1 cellular context compared by ENCODE assay signal in the genomic region with DNA sequence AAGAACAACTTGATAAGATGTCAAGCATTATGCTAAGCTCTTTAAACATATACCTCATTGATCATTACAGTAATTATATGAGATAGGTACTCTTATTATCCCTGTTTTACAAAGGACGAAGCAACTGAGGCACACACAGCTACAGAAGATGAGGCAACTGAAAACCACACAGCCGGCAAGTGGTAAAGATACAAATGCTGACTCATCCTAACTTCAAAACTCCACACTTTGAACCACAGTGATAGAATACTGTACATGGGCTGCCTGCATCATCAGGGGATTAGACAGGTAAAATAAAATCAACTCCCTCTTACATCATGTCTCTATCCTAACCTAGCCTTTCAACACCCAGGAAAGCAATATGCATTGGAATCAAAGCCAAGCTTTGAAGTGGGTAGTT.
TF ChIP-seq lines count a peak whose summit lies in the region.

No MANE protein-coding gene starts in this region.

TF ChIP-seq in HepG2, 621 proteins besides CTCF, POLR2A, EP300 and RAD21:
- TF ChIP-seq, protein P1, sequence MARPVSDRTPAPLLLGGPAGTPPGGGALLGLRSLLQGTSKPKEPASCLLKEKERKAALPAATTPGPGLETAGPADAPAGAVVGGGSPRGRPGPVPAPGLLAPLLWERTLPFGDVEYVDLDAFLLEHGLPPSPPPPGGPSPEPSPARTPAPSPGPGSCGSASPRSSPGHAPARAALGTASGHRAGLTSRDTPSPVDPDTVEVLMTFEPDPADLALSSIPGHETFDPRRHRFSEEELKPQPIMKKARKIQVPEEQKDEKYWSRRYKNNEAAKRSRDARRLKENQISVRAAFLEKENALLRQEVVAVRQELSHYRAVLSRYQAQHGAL (CRISPR knock-in tag; IDR thresholded peaks at IDR 0.05; ENCODE audit: not compliant biosample characterization), result no peak
- no peak for TF ChIP-seq ZNF510 (CRISPR knock-in tag; IDR thresholded peaks at IDR 0.05; ENCODE audit: low read depth)
- 0 out of 2 replicates have a peak, but pooled peaks have one; percentile 42 for TF ChIP-seq MAFF (IDR thresholded peaks at IDR 0.05; ENCODE audit: low read depth, low read length)
- TF ChIP-seq ZNF790 (CRISPR knock-in tag; IDR thresholded peaks at IDR 0.05; ENCODE audit: borderline replicate concordance), result no peak
- TF ChIP-seq, protein P2, sequence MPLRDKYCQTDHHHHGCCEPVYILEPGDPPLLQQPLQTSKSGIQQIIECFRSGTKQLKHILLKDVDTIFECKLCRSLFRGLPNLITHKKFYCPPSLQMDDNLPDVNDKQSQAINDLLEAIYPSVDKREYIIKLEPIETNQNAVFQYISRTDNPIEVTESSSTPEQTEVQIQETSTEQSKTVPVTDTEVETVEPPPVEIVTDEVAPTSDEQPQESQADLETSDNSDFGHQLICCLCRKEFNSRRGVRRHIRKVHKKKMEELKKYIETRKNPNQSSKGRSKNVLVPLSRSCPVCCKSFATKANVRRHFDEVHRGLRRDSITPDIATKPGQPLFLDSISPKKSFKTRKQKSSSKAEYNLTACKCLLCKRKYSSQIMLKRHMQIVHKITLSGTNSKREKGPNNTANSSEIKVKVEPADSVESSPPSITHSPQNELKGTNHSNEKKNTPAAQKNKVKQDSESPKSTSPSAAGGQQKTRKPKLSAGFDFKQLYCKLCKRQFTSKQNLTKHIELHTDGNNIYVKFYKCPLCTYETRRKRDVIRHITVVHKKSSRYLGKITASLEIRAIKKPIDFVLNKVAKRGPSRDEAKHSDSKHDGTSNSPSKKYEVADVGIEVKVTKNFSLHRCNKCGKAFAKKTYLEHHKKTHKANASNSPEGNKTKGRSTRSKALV (CRISPR knock-in tag; IDR thresholded peaks at IDR 0.05), result no peak
- TF ChIP-seq PAF1 (CRISPR knock-in tag; IDR thresholded peaks at IDR 0.05), result no peak
- peak; percentile 38 to 61; a peak in 2 of 4 replicates for TF ChIP-seq MAFK (conservative IDR thresholded peaks at IDR 0.05 in 1 of 2, IDR thresholded peaks at IDR 0.05 in 1 of 2; ENCODE audit: low read length in 2 of 2)
- no peak for TF ChIP-seq DMAP1 (CRISPR knock-in tag; IDR thresholded peaks at IDR 0.05)
- TF ChIP-seq, protein P3, sequence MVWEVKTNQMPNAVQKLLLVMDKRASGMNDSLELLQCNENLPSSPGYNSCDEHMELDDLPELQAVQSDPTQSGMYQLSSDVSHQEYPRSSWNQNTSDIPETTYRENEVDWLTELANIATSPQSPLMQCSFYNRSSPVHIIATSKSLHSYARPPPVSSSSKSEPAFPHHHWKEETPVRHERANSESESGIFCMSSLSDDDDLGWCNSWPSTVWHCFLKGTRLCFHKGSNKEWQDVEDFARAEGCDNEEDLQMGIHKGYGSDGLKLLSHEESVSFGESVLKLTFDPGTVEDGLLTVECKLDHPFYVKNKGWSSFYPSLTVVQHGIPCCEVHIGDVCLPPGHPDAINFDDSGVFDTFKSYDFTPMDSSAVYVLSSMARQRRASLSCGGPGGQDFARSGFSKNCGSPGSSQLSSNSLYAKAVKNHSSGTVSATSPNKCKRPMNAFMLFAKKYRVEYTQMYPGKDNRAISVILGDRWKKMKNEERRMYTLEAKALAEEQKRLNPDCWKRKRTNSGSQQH (CRISPR knock-in tag; IDR thresholded peaks at IDR 0.05; ENCODE audit: low read depth), result no peak
- no peak for TF ChIP-seq CCDC6 (CRISPR knock-in tag; IDR thresholded peaks at IDR 0.05)
- TF ChIP-seq ZNF557 (CRISPR knock-in tag; IDR thresholded peaks at IDR 0.05), result no peak
